In the genomic region with DNA sequence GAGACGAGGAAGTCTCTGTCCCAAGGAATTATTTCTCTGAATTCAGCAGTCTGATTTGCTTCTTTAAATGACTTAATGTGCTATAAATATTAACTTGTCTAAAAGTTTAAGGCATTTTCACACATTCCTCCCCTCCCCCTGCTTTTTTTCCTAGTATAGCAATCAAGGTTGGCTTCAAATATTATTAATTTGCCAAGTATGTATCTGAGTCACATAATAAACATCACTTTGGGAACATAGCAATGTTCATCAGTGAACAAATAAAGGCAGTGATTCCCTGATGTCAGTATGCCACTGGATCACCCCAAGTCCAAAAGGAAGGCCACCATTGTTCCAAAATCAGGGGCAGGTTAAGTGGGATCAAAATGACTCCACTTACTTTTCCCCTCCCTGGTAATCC, we compare ENCODE assay signal across 24 cellular contexts. TPM values are rescaled to one million over a fixed set of nuclear protein-coding genes. Genes with fewer than 3 reads are reported as not detected.
DNase-seq lines count a peak whose midpoint lies in the region; ATAC-seq and TF ChIP-seq lines count a peak whose summit lies in the region.
"Had no signal": no experiment of that assay in that cellular context is flagged by ENCODE, and none has a peak within 500 bp of the region (broad histone marks: within the 10 kb centered on the region; RNA-seq: fewer than 3 reads in every experiment).

No MANE protein-coding gene starts in this region.

- H3K79me2 ChIP-seq in ACC112 (ENCODE audit: control insufficient read depth, insufficient read depth, low read length, unreplicated experiment), result no peaks in the 10 kb centered on the region

- DNase-seq in HS-27A (ENCODE audit: low read depth) (peak; percentile 11), astrocyte of the spinal cord (ENCODE audit: low read depth, low spot score) (peak; percentile 26), foreskin keratinocyte (peak; percentile 28 to 30), NCI-H1048 (lab: John Stamatoyannopoulos, UW) (no peak), NCI-H2196 (lab: John Stamatoyannopoulos, UW; ENCODE audit: unreplicated experiment) (no peak), NCI-H2107 treated with DMSO at 0.1 percent for 48 hours (lab: John Stamatoyannopoulos, UW; ENCODE audit: unreplicated experiment) (no peak)
- DNase-seq in stimulated activated naive CD4-positive, alpha-beta T cell (lab: John Stamatoyannopoulos, UW), result no peak
- DNase-seq: activated CD4-positive, CD25-positive, alpha-beta regulatory T cell treated with anti-CD3 and anti-CD28 coated beads, Interleukin-2, amount 50 U/mL, for 72 hours; DND-41; effector memory CD8-positive, alpha-beta T cell; H9; left cardiac atrium; NCI-H1105; NCI-H69; stimulated activated naive CD4-positive, alpha-beta T cell treated with Interleukin-2 at 50 U/mL for 16 hours; transverse colon had no signal

- ATAC-seq in foreskin keratinocyte, result peak; percentile 38
- ATAC-seq: activated T-helper 17 cell treated with anti-CD3 and anti-CD28 coated beads, Interleukin-2, amount 50 U/mL, for 72 hours; effector memory CD8-positive, alpha-beta T cell; K562 had no signal

- H3K4me3 ChIP-seq in ACC112 (ENCODE audit: low read depth, low read length) (no peak overlapping the region), astrocyte of the spinal cord (ENCODE audit: low read depth, low read length) (no peak overlapping the region)
- H3K4me3 ChIP-seq: K562, right atrium auricular region, SK-N-MC, transverse colon had no signal

- TF ChIP-seq CTCF in astrocyte of the spinal cord (IDR thresholded peaks at IDR 0.05; ENCODE audit: low read depth, low read length), result no peak
- no peak for TF ChIP-seq CTCF in foreskin keratinocyte (conservative IDR thresholded peaks at IDR 0.05)

- in situ Hi-C loops in astrocyte of the spinal cord (cut with HindIII; ENCODE audit: low sequenced_read_pairs), result no loop called here

- H3K4me1 ChIP-seq in ACC112 (ENCODE audit: control insufficient read depth, insufficient read depth, low read length, unreplicated experiment) (peaks cover 18% of the 10 kb centered on the region), foreskin keratinocyte (no peaks in the 10 kb centered on the region)
- H3K4me1 ChIP-seq: right atrium auricular region, transverse colon had no signal

- H3K36me3 ChIP-seq in ACC112 (ENCODE audit: insufficient read depth, low read length), result no peaks in the 10 kb centered on the region
- H3K36me3 ChIP-seq: neutrophil, right atrium auricular region, transverse colon had no signal

- H3K27me3 ChIP-seq in ACC112 (ENCODE audit: insufficient read depth, low read length) (no peaks in the 10 kb centered on the region), foreskin keratinocyte (peaks cover 5% of the 10 kb centered on the region)
- H3K27me3 ChIP-seq: neutrophil, right atrium auricular region, transverse colon had no signal

- H2AFZ ChIP-seq in ACC112 (ENCODE audit: low read length, unreplicated experiment), result no peak overlapping the region

- H3K27ac ChIP-seq in ACC112 (ENCODE audit: low read depth, low read length), result peak overlapping the region; percentile 26; the same call in 1 of the 2 replicates
- H3K27ac ChIP-seq in foreskin keratinocyte, result no peak overlapping the region
- H3K27ac ChIP-seq: neutrophil, right atrium auricular region, SK-N-MC, transverse colon had no signal

RNA-seq across cellular contexts. Expression of gene PDE6C, which starts 40.5 kb away (rescaled TPM):
- total RNA-seq in foreskin keratinocyte, result not detected in 2 replicates
- not detected in 2 replicates for polyA plus RNA-seq in foreskin keratinocyte
- total RNA-seq: activated T-helper 17 cell treated with anti-CD3 and anti-CD28 coated beads, Interleukin-2, amount 50 U/mL, for 72 hours; fibroblast of villous mesenchyme; H9; K562; left cardiac atrium; right atrium auricular region; transverse colon had no signal
- polyA plus RNA-seq: AG04450, K562 had no signal

RNA-seq across cellular contexts. Expression of gene FRA10AC1, which starts 49.5 kb away (rescaled TPM):
- total RNA-seq in foreskin keratinocyte, result 8.0 and 9.4 TPM in 2 replicates
- 9.6 and 10.9 TPM in 2 replicates for polyA plus RNA-seq in foreskin keratinocyte

RNA-seq across cellular contexts. Expression of gene RBP4, which starts 51.8 kb away (rescaled TPM):
- not detected in 2 replicates for total RNA-seq in foreskin keratinocyte
- not detected in 2 replicates for polyA plus RNA-seq in foreskin keratinocyte
- total RNA-seq: activated T-helper 17 cell treated with anti-CD3 and anti-CD28 coated beads, Interleukin-2, amount 50 U/mL, for 72 hours; fibroblast of villous mesenchyme; H9 had no signal
- polyA plus RNA-seq: AG04450, K562 had no signal

Comparison
In these comparisons a context has a peak if more than half of its experiments do, and no peak if none do; other contexts are left out.
1. DNase-seq: peak in HS-27A (single experiment), astrocyte of the spinal cord (single experiment) and foreskin keratinocyte (2 of 2); none in NCI-H1048 (single experiment), NCI-H2196 (single experiment), NCI-H2107 treated with DMSO at 0.1 percent for 48 hours (single experiment) and stimulated activated naive CD4-positive, alpha-beta T cell (0 of 6).